Comparison of ENCODE assay signal across 7 cellular contexts in the genomic region with DNA sequence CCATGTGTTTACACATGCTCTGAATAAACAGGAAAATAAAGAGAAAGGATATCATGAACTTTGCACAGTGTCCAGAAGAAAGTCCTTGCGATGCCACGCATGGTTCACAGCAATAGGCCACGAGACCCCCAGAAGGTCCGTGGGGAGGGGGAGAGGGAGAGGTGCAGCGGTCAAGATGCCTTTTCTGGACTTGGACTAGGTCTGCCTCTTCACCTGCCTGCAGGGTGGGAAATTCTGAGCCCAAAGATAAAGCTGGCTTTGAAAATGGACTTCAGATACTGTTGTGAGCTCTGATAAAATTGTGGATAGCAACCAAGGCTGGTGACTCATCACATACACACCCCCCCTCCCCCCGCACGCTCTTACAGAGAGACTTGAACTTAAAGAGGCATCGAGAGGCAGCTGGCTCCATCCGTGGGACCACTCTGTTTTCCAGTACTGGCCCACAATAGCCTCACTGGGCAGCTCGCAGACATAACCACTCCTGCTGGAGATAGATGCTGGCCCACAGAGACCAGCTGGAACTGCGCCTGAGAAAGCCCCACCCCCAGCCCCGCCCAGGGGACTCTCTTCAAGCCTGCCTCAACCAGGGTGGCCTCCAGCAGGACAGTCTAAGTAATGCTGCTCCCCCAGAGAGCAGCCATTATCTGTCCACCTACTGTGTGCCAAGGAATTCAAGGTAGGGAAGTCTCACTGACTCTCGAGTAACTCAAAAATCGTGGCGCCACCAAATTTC. TPM values are rescaled to one million over a fixed set of nuclear protein-coding genes. Genes with fewer than 3 reads are reported as not detected.
DNase-seq lines count a peak whose midpoint lies in the region; ATAC-seq and TF ChIP-seq lines count a peak whose summit lies in the region.

No MANE protein-coding gene starts in this region.

- DNase-seq in H4 (ENCODE audit: low spot score) = peak; percentile 73
- DNase-seq in NCI-H69 (lab: John Stamatoyannopoulos, UW) = peak; percentile 8
- DNase-seq in breast epithelium (ENCODE audit: low spot score in 2 of 2) = no peak
- DNase-seq in kidney glomerular epithelial cell (lab: John Stamatoyannopoulos, UW) = peak; percentile 45

- H3K27me3 Mint-ChIP-seq in stimulated activated memory B cell treated with anti-CD40 and anti-IgM and Interleukin-4, amounts not matched to agents 10 μg/mL and 1 μg/mL and 100 μg/mL, for 72 hours = peaks cover 63% of the 10 kb centered on the region

- no peak overlapping the region for H3K27ac Mint-ChIP-seq in stimulated activated memory B cell treated with anti-CD40 and anti-IgM and Interleukin-4, amounts not matched to agents 10 μg/mL and 1 μg/mL and 100 μg/mL, for 72 hours

- no peak for TF ChIP-seq POLR2A in breast epithelium (IDR thresholded peaks at IDR 0.05)

- H3K4me3 ChIP-seq in breast epithelium = peak overlapping the region; percentile 56 to 74 (median 68)

- ATAC-seq in stimulated activated memory B cell treated with anti-CD40 and anti-IgM and Interleukin-4, amounts not matched to agents 10 μg/mL and 1 μg/mL and 100 μg/mL, for 72 hours = peak; percentile 34
- ATAC-seq in HG02759 (IDR thresholded peaks at IDR 0.05; ENCODE audit: unreplicated experiment) (no peak), GM21515 (IDR thresholded peaks at IDR 0.05; ENCODE audit: unreplicated experiment) (no peak)

- H3K9me3 Mint-ChIP-seq in stimulated activated memory B cell treated with anti-CD40 and anti-IgM and Interleukin-4, amounts not matched to agents 10 μg/mL and 1 μg/mL and 100 μg/mL, for 72 hours = peaks cover 6% of the 10 kb centered on the region

- no peaks in the 10 kb centered on the region for H3K27me3 ChIP-seq in breast epithelium

- no peak overlapping the region for H3K4me3 Mint-ChIP-seq in stimulated activated memory B cell treated with anti-CD40 and anti-IgM and Interleukin-4, amounts not matched to agents 10 μg/mL and 1 μg/mL and 100 μg/mL, for 72 hours

- peaks cover 35% of the 10 kb centered on the region for H3K4me1 Mint-ChIP-seq in stimulated activated memory B cell treated with anti-CD40 and anti-IgM and Interleukin-4, amounts not matched to agents 10 μg/mL and 1 μg/mL and 100 μg/mL, for 72 hours

- no peaks in the 10 kb centered on the region for H3K4me1 ChIP-seq in breast epithelium

- peak overlapping the region; percentile 88 to 92 for H3K27ac ChIP-seq in breast epithelium

- H3K36me3 Mint-ChIP-seq in stimulated activated memory B cell treated with anti-CD40 and anti-IgM and Interleukin-4, amounts not matched to agents 10 μg/mL and 1 μg/mL and 100 μg/mL, for 72 hours = peaks cover 9% of the 10 kb centered on the region

- TF ChIP-seq CTCF in breast epithelium (IDR thresholded peaks at IDR 0.05) = no peak

- no peaks in the 10 kb centered on the region for H3K9me3 ChIP-seq in breast epithelium

- intact Hi-C loops in breast epithelium (cut with DNase I; ENCODE audit: low total_unique reads) = no loop called here

- no peaks in the 10 kb centered on the region for H3K36me3 ChIP-seq in breast epithelium

RNA-seq across cellular contexts. Expression of a gene that starts 21.2 kb away (rescaled TPM):
- 0.08 and 0.23 TPM in 2 replicates for total RNA-seq in H4 (2014; rRNA removed; shearing (Covaris generic))
- total RNA-seq in breast epithelium = 10 to 100 TPM in 2 of 3 donors, 1 to 10 TPM in 1; 5.9 to 11.9 (median 10.2) TPM

Comparison
In these comparisons a context has a peak if more than half of its experiments do, and no peak if none do; other contexts are left out.
1. DNase-seq: peak in H4 (single experiment), NCI-H69 (single experiment) and kidney glomerular epithelial cell (single experiment); none in breast epithelium (0 of 2).